ENCODE assay signal across 26 cellular contexts in the genomic region with DNA sequence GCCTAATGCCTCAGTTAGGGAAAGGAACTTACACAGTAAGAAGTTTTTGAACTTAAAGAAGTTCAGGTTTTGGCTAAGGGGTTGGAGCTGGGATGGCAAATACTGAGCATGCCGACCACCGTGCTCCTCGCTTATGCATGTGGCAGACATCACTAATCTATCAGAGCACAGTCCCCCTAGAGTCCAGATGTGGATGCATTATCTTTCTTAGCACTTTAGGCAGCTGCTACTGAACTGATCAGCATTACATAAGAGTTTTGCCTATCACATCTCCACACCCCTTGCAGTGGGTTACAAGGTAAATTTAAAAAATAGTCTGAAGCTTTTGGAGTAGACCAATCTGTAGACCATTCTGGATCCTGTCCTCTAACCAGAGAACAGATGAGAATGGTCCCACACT.
"Had no signal": no experiment of that assay in that cellular context is flagged by ENCODE, and none has a peak within 500 bp of the region (broad histone marks: within the 10 kb centered on the region; RNA-seq: fewer than 3 reads in every experiment).

No MANE protein-coding gene starts in this region.

- H3K27ac Mint-ChIP-seq: mesothelial cell of epicardium; naive B cell; natural killer cell; neural progenitor cell; progenitor cell of endocrine pancreas; stimulated activated naive B cell treated with anti-CD40 and anti-IgM and Interleukin-4, amounts not matched to agents 10 μg/mL and 1 μg/mL and 100 μg/mL, for 72 hours had no signal

- H3K4me3 Mint-ChIP-seq: mesothelial cell of epicardium; naive B cell; natural killer cell; nephron progenitor cell; neural progenitor cell; stimulated activated naive B cell treated with anti-CD40 and anti-IgM and Interleukin-4, amounts not matched to agents 10 μg/mL and 1 μg/mL and 100 μg/mL, for 72 hours had no signal

- H3K36me3 Mint-ChIP-seq: natural killer cell had no signal

- ATAC-seq: natural killer cell; right lobe of liver; stimulated activated naive B cell treated with anti-CD40 and anti-IgM and Interleukin-4, amounts not matched to agents 10 μg/mL and 1 μg/mL and 100 μg/mL, for 72 hours; stimulated activated naive CD8-positive, alpha-beta T cell treated with anti-CD3 and anti-CD28 coated beads, Interleukin-15, Interleukin-2, amounts not matched to agents 100 U/mL and 50 U/mL, for 24 hours had no signal

- H3K4me2 ChIP-seq: neural progenitor cell, smooth muscle cell had no signal

- H3K36me3 ChIP-seq: ovary, right lobe of liver had no signal

- H3K9ac ChIP-seq: neural progenitor cell had no signal

- H3K27me3 Mint-ChIP-seq: naive B cell; progenitor cell of endocrine pancreas; stimulated activated naive B cell treated with anti-CD40 and anti-IgM and Interleukin-4, amounts not matched to agents 10 μg/mL and 1 μg/mL and 100 μg/mL, for 72 hours had no signal

- H3K4me3 ChIP-seq: left ventricle myocardium inferior, lung, neural progenitor cell, ovary, right atrium auricular region, right lobe of liver, smooth muscle cell, stomach, testis, thyroid gland, transverse colon, upper lobe of left lung, vagina had no signal

- H3K27ac ChIP-seq: left ventricle myocardium inferior, neural progenitor cell, ovary, right atrium auricular region, right lobe of liver, stomach, testis, thyroid gland, transverse colon, upper lobe of left lung, vagina had no signal

- H3K9me3 Mint-ChIP-seq: mesothelial cell of epicardium; naive B cell; natural killer cell; nephron progenitor cell; neural progenitor cell; stimulated activated naive B cell treated with anti-CD40 and anti-IgM and Interleukin-4, amounts not matched to agents 10 μg/mL and 1 μg/mL and 100 μg/mL, for 72 hours had no signal

- H3K4me1 Mint-ChIP-seq: naive B cell; nephron progenitor cell; stimulated activated naive B cell treated with anti-CD40 and anti-IgM and Interleukin-4, amounts not matched to agents 10 μg/mL and 1 μg/mL and 100 μg/mL, for 72 hours had no signal

- H3K4me1 ChIP-seq: left ventricle myocardium inferior, right atrium auricular region, right lobe of liver, stomach, testis, transverse colon, upper lobe of left lung, vagina had no signal

- H2AFZ ChIP-seq: neural progenitor cell had no signal

- DNase-seq: islet precursor cell; left ventricle myocardium inferior; mesendoderm; naive B cell; natural killer cell; nephron progenitor cell; ovary; right lobe of liver; stimulated activated CD4-positive, alpha-beta T cell treated with anti-CD3 and anti-CD28 coated beads, Interleukin-1b, Interleukin-23, amount 100 ng/mL, for 48 hours; stimulated activated CD4-positive, alpha-beta T cell treated with anti-CD3 and anti-CD28 coated beads, Interleukin-2, amount 100 ng/mL, for 48 hours; stimulated activated CD4-positive, alpha-beta T cell treated with anti-CD3 and anti-CD28 coated beads, Interleukin-4, amount 100 ng/mL, for 4 hours; stimulated activated CD8-positive, alpha-beta memory T cell treated with anti-CD3 and anti-CD28 coated beads, Interleukin-4, amount 100 ng/mL, for 48 hours; stimulated activated naive B cell treated with anti-CD40 and anti-IgM and Interleukin-4, amounts not matched to agents 10 μg/mL and 1 μg/mL and 100 μg/mL, for 72 hours; stimulated activated naive CD8-positive, alpha-beta T cell treated with anti-CD3 and anti-CD28 coated beads, Interleukin-15, Interleukin-2, amounts not matched to agents 100 U/mL and 50 U/mL, for 24 hours; stomach; testis; thyroid gland; transverse colon; upper lobe of left lung had no signal

- H3K27me3 ChIP-seq: neural progenitor cell, ovary, right atrium auricular region, right lobe of liver, stomach, testis, thyroid gland, transverse colon, upper lobe of left lung, vagina had no signal

- H3K9me3 ChIP-seq: left ventricle myocardium inferior, ovary, right atrium auricular region, right lobe of liver, stomach, testis, thyroid gland, transverse colon, upper lobe of left lung, vagina had no signal
